In genomic region chr10:74044419-74044818, GRCh38 we compare ENCODE assay signal across 25 cellular contexts. TPM values are rescaled to one million over a fixed set of nuclear protein-coding genes. Genes with fewer than 3 reads are reported as not detected.
DNase-seq lines count a peak whose midpoint lies in the region; ATAC-seq, FAIRE-seq and TF ChIP-seq lines count a peak whose summit lies in the region.
"Had no signal": no experiment of that assay in that cellular context is flagged by ENCODE, and none has a peak within 500 bp of the region (broad histone marks: within the 10 kb centered on the region; RNA-seq: fewer than 3 reads in every experiment).

No MANE protein-coding gene starts in this region.

- ATAC-seq in K562, result no peak
- ATAC-seq in gastrocnemius medialis, result no peak

- H3K9ac ChIP-seq in Karpas-422 (ENCODE audit: low read length) (no peak overlapping the region), K562 (ENCODE audit: insufficient read depth in 1 of 2, low read depth in 2 of 2, low read length in 2 of 2) (no peak overlapping the region)

- H2AFZ ChIP-seq in Karpas-422 (ENCODE audit: low read length), result no peak overlapping the region
- no peak overlapping the region for H2AFZ ChIP-seq in K562 (ENCODE audit: low read depth, low read length)

- H3K4me2 ChIP-seq in Karpas-422 (ENCODE audit: low read depth, low read length, poor library complexity, severe bottlenecking) (no peak overlapping the region), K562 (ENCODE audit: insufficient read depth, low read length) (no peak overlapping the region)

- 65% methylated on average over 2 of the region's 2 CpGs for WGBS in K562 (ENCODE audit: insufficient coverage, low coverage, missing lambda C conversion rate)

- no peak overlapping the region for H3K27ac Mint-ChIP-seq in MCF 10A (ENCODE audit: low read depth, unreplicated experiment)
- H3K27ac Mint-ChIP-seq: CD8-positive, alpha-beta memory T cell had no signal

- in situ Hi-C loops in K562 (cut with MboI), result no loop called here
- in situ Hi-C loops in gastrocnemius medialis (cut with MboI; ENCODE audit: low sequenced_read_pairs in 4 of 4), result no loop called here

- TF ChIP-seq CTCF in MCF 10A (IDR thresholded peaks at IDR 0.05; ENCODE audit: unreplicated experiment) (no peak), breast epithelium (IDR thresholded peaks at IDR 0.05) (no peak), K562 (IDR thresholded peaks at IDR 0.05 in 2 of 3, conservative IDR thresholded peaks at IDR 0.05 in 1 of 3; ENCODE audit: insufficient read depth in 2 of 3, low read depth in 1 of 3, low read length in 3 of 3) (no peak), gastrocnemius medialis (IDR thresholded peaks at IDR 0.05 in 4 of 5, conservative IDR thresholded peaks at IDR 0.05 in 1 of 5) (no peak)

- H3K27ac ChIP-seq in breast epithelium (no peak overlapping the region), Karpas-422 (ENCODE audit: low read length) (peak overlapping the region; percentile 46), K562 (ENCODE audit: extremely low read depth, low read depth, low read length) (no peak overlapping the region), gastrocnemius medialis (peak overlapping the region; percentile 93 to 97 (median 95))
- H3K27ac ChIP-seq: 22Rv1, C4-2B, Peyer's patch, SJSA1 had no signal

- TF ChIP-seq EP300 in K562 (IDR thresholded peaks at IDR 0.05; ENCODE audit: low read length), result no peak

- H3K4me3 ChIP-seq in breast epithelium (no peak overlapping the region), Karpas-422 (ENCODE audit: low read length) (no peak overlapping the region), K562 (no peak overlapping the region), gastrocnemius medialis (no peak overlapping the region)
- H3K4me3 ChIP-seq: Peyer's patch, SJSA1 had no signal

- H3K4me3 Mint-ChIP-seq in MCF 10A (ENCODE audit: unreplicated experiment), result no peak overlapping the region
- H3K4me3 Mint-ChIP-seq: CD8-positive, alpha-beta memory T cell had no signal

- H3K36me3 Mint-ChIP-seq in MCF 10A (ENCODE audit: insufficient read depth, unreplicated experiment), result peaks cover 42% of the 10 kb centered on the region

- H3K36me3 ChIP-seq in breast epithelium (no peaks in the 10 kb centered on the region), Karpas-422 (ENCODE audit: insufficient read depth, low read length) (peaks cover 13% of the 10 kb centered on the region), K562 (ENCODE audit: control insufficient read depth, insufficient read depth, low read length) (peaks cover 38% of the 10 kb centered on the region), gastrocnemius medialis (peaks cover 0 to 22% of the 10 kb centered on the region in 2 donors)

- peaks cover 68% of the 10 kb centered on the region for H3K79me2 ChIP-seq in Karpas-422 (ENCODE audit: low read length)
- peaks cover 56% of the 10 kb centered on the region for H3K79me2 ChIP-seq in K562 (ENCODE audit: control insufficient read depth, insufficient read depth, low read length)

- peaks cover 0 to 7% of the 10 kb centered on the region in 2 donors for H3K4me1 ChIP-seq in breast epithelium
- peaks cover 67% of the 10 kb centered on the region for H3K4me1 ChIP-seq in Karpas-422 (ENCODE audit: low read length)
- H3K4me1 ChIP-seq in K562 (replicated peaks in 1 of 2; ENCODE audit: control insufficient read depth in 2 of 2, insufficient read depth in 2 of 2, low read length in 2 of 2), result peaks cover 6 to 11% of the 10 kb centered on the region in 2 experiments
- H3K4me1 ChIP-seq in gastrocnemius medialis, result peaks cover 74 to 81% of the 10 kb centered on the region in 2 donors

- CTCF ChIA-PET in MCF 10A (lab: Yijun Ruan, JAX) (no interaction called here), K562 (lab: Yijun Ruan, JAX; ENCODE audit: low intra/inter-chr PET ratio) (no interaction called here)

- H3K27me3 ChIP-seq in breast epithelium (no peaks in the 10 kb centered on the region), Karpas-422 (ENCODE audit: low read length) (no peaks in the 10 kb centered on the region), K562 (ENCODE audit: control insufficient read depth in 2 of 2, insufficient read depth in 2 of 2, low read length in 2 of 2) (no peaks in the 10 kb centered on the region), gastrocnemius medialis (no peaks in the 10 kb centered on the region)
- H3K27me3 ChIP-seq: Peyer's patch, SJSA1 had no signal

- POLR2A ChIA-PET in MCF 10A (lab: Yijun Ruan, JAX), result interaction anchor here (0.9 kb wide), 1 partner anchor 146 kb away, joined by 4 read pairs; no protein-coding TSS in a partner anchor
- POLR2A ChIA-PET in K562 (lab: Yijun Ruan, JAX), result no interaction called here

- no peak for TF ChIP-seq RAD21 in K562 (CRISPR knock-in tag; conservative IDR thresholded peaks at IDR 0.05 in 1 of 2, IDR thresholded peaks at IDR 0.05 in 1 of 2)

- no peaks in the 10 kb centered on the region for H3K9me2 ChIP-seq in Karpas-422 (replicated peaks; ENCODE audit: insufficient read depth, low read length)

- BruUV-seq in MCF 10A (replicated peaks; lab: Mats Ljungman, UMichigan), result TSS peak; percentile 27
- BruUV-seq in K562 (replicated peaks; lab: Mats Ljungman, UMichigan), result TSS peak; percentile 25

- H3K9me3 ChIP-seq in breast epithelium, result no peaks in the 10 kb centered on the region
- H3K9me3 ChIP-seq in Karpas-422 (ENCODE audit: low read length), result no peaks in the 10 kb centered on the region
- no peaks in the 10 kb centered on the region for H3K9me3 ChIP-seq in K562 (replicated peaks; ENCODE audit: control insufficient read depth, insufficient read depth, low read depth, low read length)
- H3K9me3 ChIP-seq in gastrocnemius medialis, result no peaks in the 10 kb centered on the region
- H3K9me3 ChIP-seq: Peyer's patch, SJSA1 had no signal

- intact Hi-C loops in MCF 10A (cut with micrococcal nuclease), result no loop called here
- intact Hi-C loops in breast epithelium (cut with DNase I; ENCODE audit: low total_unique reads), result no loop called here
- intact Hi-C loops in K562 (cut with micrococcal nuclease), result no loop called here
- intact Hi-C loops in gastrocnemius medialis (cut with DNase I; ENCODE audit: low total_unique reads), result loop anchor here (5.0 to 10.0 kb wide), 2 partner anchors 390 to 1692 kb away; partner anchors contain the start of genes DNAJB12 and SYNPO2L

- no peak for DNase-seq in MCF 10A (ENCODE audit: unreplicated experiment)
- DNase-seq in breast epithelium (ENCODE audit: low spot score in 2 of 2), result no peak
- no peak for DNase-seq in Karpas-422
- no peak for DNase-seq in K562 (ENCODE audit: extremely low read depth in 1 of 4, low spot score in 3 of 4)
- DNase-seq in gastrocnemius medialis, result no peak
- DNase-seq in mucosa of gallbladder (ENCODE audit: low spot score), result no peak
- DNase-seq in activated CD4-positive, alpha-beta T cell treated with anti-CD3 and anti-CD28 coated beads, Interleukin-2, amount 50 U/mL, for 1 hour, result no peak
- DNase-seq in activated CD4-positive, alpha-beta T cell treated with anti-CD3 and anti-CD28 coated beads for 4 hours, result no peak
- DNase-seq: CD8-positive, alpha-beta memory T cell; DMS53; EL; GF-D8; KG1; NCI-H1105; NCI-H146; NCI-H2029; NCI-H226; NCI-H510A treated with DMSO at 0.1 percent for 48 hours; NCI-H748 treated with DMSO at 0.1 percent for 48 hours; Peyer's patch had no signal

- H3K9me1 ChIP-seq in K562 (ENCODE audit: control insufficient read depth, insufficient read depth, low read length), result no peaks in the 10 kb centered on the region

- no peaks in the 10 kb centered on the region for H3K9me3 Mint-ChIP-seq in MCF 10A (ENCODE audit: unreplicated experiment)
- H3K9me3 Mint-ChIP-seq: CD8-positive, alpha-beta memory T cell had no signal

- no peaks in the 10 kb centered on the region for H4K20me1 ChIP-seq in Karpas-422 (ENCODE audit: insufficient read depth, low read depth, low read length)
- no peaks in the 10 kb centered on the region for H4K20me1 ChIP-seq in K562 (replicated peaks; ENCODE audit: control insufficient read depth, insufficient read depth, low read length)

- FAIRE-seq in K562 (lab: Jason Lieb, UNC), result no peak
- FAIRE-seq: D721Med, H54 had no signal

- H3K27me3 Mint-ChIP-seq in MCF 10A (ENCODE audit: insufficient read depth, unreplicated experiment), result no peaks in the 10 kb centered on the region
- H3K27me3 Mint-ChIP-seq: CD8-positive, alpha-beta memory T cell had no signal

- TF ChIP-seq POLR2A in breast epithelium (IDR thresholded peaks at IDR 0.05) (no peak), K562 (conservative IDR thresholded peaks at IDR 0.05) (no peak), gastrocnemius medialis (IDR thresholded peaks at IDR 0.05) (no peak)

- peaks cover 11% of the 10 kb centered on the region for H3K4me1 Mint-ChIP-seq in MCF 10A (ENCODE audit: insufficient read depth, unreplicated experiment)

TF ChIP-seq in K562, 482 proteins besides CTCF, POLR2A, EP300 and RAD21 (continues in another document):
- TF ChIP-seq CBFA2T3 (IDR thresholded peaks at IDR 0.05) (peak; percentile 26; the same call in 1 of the 2 replicates), TCF3 (CRISPR knock-in tag; IDR thresholded peaks at IDR 0.05) (0 out of 2 replicates have a peak, but pooled peaks have one; percentile 14), MECOM (CRISPR knock-in tag; IDR thresholded peaks at IDR 0.05) (no peak), FOXA3 (CRISPR knock-in tag; conservative IDR thresholded peaks at IDR 0.05 in 1 of 2, IDR thresholded peaks at IDR 0.05 in 1 of 2) (no peak), ZSCAN29 (IDR thresholded peaks at IDR 0.05) (no peak)

RNA-seq across cellular contexts. Expression of gene VCL, which starts 46.5 kb away (rescaled TPM):
- total RNA-seq in MCF 10A (2022), result 90.2 and 90.9 TPM in 2 replicates
- total RNA-seq in breast epithelium, result 10 to 100 TPM; 73.1 to 95.0 (median 77.6) TPM
- 37.6 and 50.5 TPM in 2 replicates for total RNA-seq in Karpas-422 (2014; rRNA removed; shearing (Covaris generic); ENCODE audit: low replicate concordance)
- total RNA-seq in K562 (2011; cell fraction: chromatin; rRNA removed; ENCODE audit: low replicate concordance), result 187 and 268 TPM in 2 replicates
- 123 and 137 TPM in 2 replicates for total RNA-seq in K562 (2011; cell fraction: nucleolus; rRNA removed)
- total RNA-seq in K562 (2011; cell fraction: nucleoplasm; rRNA removed), result 175 and 236 TPM in 2 replicates
- total RNA-seq in K562 (2014; rRNA removed), result 72.0 and 77.3 TPM in 2 replicates
- total RNA-seq in K562 (2014; rRNA removed; fragmentation: Illumina TruSeq; extraction: Trizol), result 76.4 and 81.4 TPM in 2 replicates
- total RNA-seq in K562 (2015; rRNA removed; fragmentation: Illumina TruSeq; extraction: Trizol), result 84.3 and 87.0 TPM in 2 replicates
- total RNA-seq in K562 (2021), result 180 and 186 TPM in 2 replicates
- 138 and 154 TPM in 2 replicates for polyA plus RNA-seq in K562 (2011; rRNA removed)
- polyA plus RNA-seq in K562 (2011; cell fraction: cytosol; rRNA removed), result 76.8 and 89.4 TPM in 2 replicates
- 176 and 196 TPM in 2 replicates for polyA plus RNA-seq in K562 (2011; cell fraction: nucleus; rRNA removed)
- 110 TPM in 2 replicates for polyA plus RNA-seq in K562 (2012)
- 111 and 117 TPM in 2 replicates for polyA plus RNA-seq in K562 (2014; fragmentation: Illumina TruSeq; extraction: Trizol)
- polyA plus RNA-seq in K562 (2014; fragmentation: Nextera tagmentation; extraction: Ambion mirVana), result 10 to 100 TPM; 29.8 to 53.6 TPM
- polyA plus RNA-seq in K562 (2014; rRNA removed), result 65.6 and 72.8 TPM in 2 replicates
- 163 and 186 TPM in 2 replicates for polyA minus RNA-seq in K562 (2011; rRNA and poly(A)+ RNA removed)
- polyA minus RNA-seq in K562 (2011; cell fraction: cytosol; rRNA and poly(A)+ RNA removed), result 91.8 and 115 TPM in 2 replicates
- 133 and 174 TPM in 2 replicates for polyA minus RNA-seq in K562 (2011; cell fraction: nucleus; rRNA and poly(A)+ RNA removed)
- 100 to 1,000 TPM; 129 to 299 (median 210) TPM for total RNA-seq in gastrocnemius medialis
- 216 TPM for total RNA-seq in mucosa of gallbladder

Comparison
In these comparisons a context has a peak if more than half of its experiments do, and no peak if none do; other contexts are left out.
1. H3K27ac ChIP-seq: peak in Karpas-422 (single experiment) and gastrocnemius medialis (4 of 4); none in breast epithelium (0 of 2) and K562 (single experiment).